In genomic region chr20:57959589-57959988, GRCh38 we compare ENCODE assay signal across 21 cellular contexts.
"Had no signal": no experiment of that assay in that cellular context is flagged by ENCODE, and none has a peak within 500 bp of the region (broad histone marks: within the 10 kb centered on the region; RNA-seq: fewer than 3 reads in every experiment).

No MANE protein-coding gene starts in this region.

- H3K27ac ChIP-seq: ascending aorta, parathyroid adenoma had no signal

- FAIRE-seq: endothelial cell of umbilical vein, TTC549 had no signal

- DNase-seq: activated CD4-positive, alpha-beta T cell treated with anti-CD3 and anti-CD28 coated beads for 36 hours; activated CD4-positive, alpha-beta T cell treated with anti-CD3 and anti-CD28 coated beads, Interleukin-2, amount 50 U/mL, for 48 hours; activated gamma-delta T cell; dermis blood vessel endothelial cell; effector memory CD4-positive, alpha-beta T cell; islet precursor cell; naive B cell; stimulated activated CD4-positive, alpha-beta T cell treated with anti-CD3 and anti-CD28 coated beads, Interleukin-12 subunit alpha, Interleukin-12 subunit beta, amount 100 ng/mL, for 4 hours; stimulated activated CD4-positive, alpha-beta T cell treated with anti-CD3 and anti-CD28 coated beads, Interleukin-1b, Interleukin-23, amount 100 ng/mL, for 48 hours; stimulated activated CD8-positive, alpha-beta memory T cell treated with anti-CD3 and anti-CD28 coated beads, Interleukin-4, amount 100 ng/mL, for 48 hours; stimulated activated naive CD4-positive, alpha-beta T cell; transverse colon had no signal

- H3K9me3 Mint-ChIP-seq: activated naive CD4-positive, alpha-beta T cell treated with anti-CD3 and anti-CD28 coated beads, Interleukin-2, amount 50 U/mL, for 24 hours; T-helper 2 cell treated with Interferon-gamma antibody and Interleukin-4, amounts not matched to agents 5 μg/mL and 100 μg/mL, for 36 hours had no signal

- H3K4me1 ChIP-seq: parathyroid adenoma, transverse colon had no signal

- ATAC-seq: activated CD4-positive, alpha-beta T cell treated with anti-CD3 and anti-CD28 coated beads for 36 hours; WTC11 had no signal

- H3K27ac Mint-ChIP-seq: activated CD4-positive, alpha-beta T cell treated with anti-CD3 and anti-CD28 coated beads for 36 hours; activated naive CD4-positive, alpha-beta T cell treated with anti-CD3 and anti-CD28 coated beads, Interleukin-2, amount 50 U/mL, for 24 hours; memory B cell; T-helper 2 cell treated with Interferon-gamma antibody and Interleukin-4, amounts not matched to agents 5 μg/mL and 100 μg/mL, for 36 hours; WTC11 had no signal

- H3K9me3 ChIP-seq: ascending aorta, esophagus muscularis mucosa, transverse colon had no signal

- H3K36me3 ChIP-seq: ascending aorta, esophagus muscularis mucosa, transverse colon had no signal

- H3K27me3 Mint-ChIP-seq: activated CD4-positive, alpha-beta T cell treated with anti-CD3 and anti-CD28 coated beads for 36 hours; activated naive CD4-positive, alpha-beta T cell treated with anti-CD3 and anti-CD28 coated beads, Interleukin-2, amount 50 U/mL, for 24 hours had no signal

- H3K4me3 Mint-ChIP-seq: activated CD4-positive, alpha-beta T cell treated with anti-CD3 and anti-CD28 coated beads for 36 hours; activated naive CD4-positive, alpha-beta T cell treated with anti-CD3 and anti-CD28 coated beads, Interleukin-2, amount 50 U/mL, for 24 hours; memory B cell; naive B cell; T-helper 2 cell treated with Interferon-gamma antibody and Interleukin-4, amounts not matched to agents 5 μg/mL and 100 μg/mL, for 36 hours; WTC11 had no signal

- H3K4me1 Mint-ChIP-seq: activated CD4-positive, alpha-beta T cell treated with anti-CD3 and anti-CD28 coated beads for 36 hours; activated naive CD4-positive, alpha-beta T cell treated with anti-CD3 and anti-CD28 coated beads, Interleukin-2, amount 50 U/mL, for 24 hours; memory B cell; naive B cell; WTC11 had no signal

- H3K36me3 Mint-ChIP-seq: activated naive CD4-positive, alpha-beta T cell treated with anti-CD3 and anti-CD28 coated beads, Interleukin-2, amount 50 U/mL, for 24 hours; memory B cell; naive B cell had no signal

- H3K4me3 ChIP-seq: ascending aorta, esophagus muscularis mucosa, transverse colon had no signal

- H3K27me3 ChIP-seq: ascending aorta, esophagus muscularis mucosa, transverse colon had no signal
